ENCODE assay signal across 20 cellular contexts in the genomic region with DNA sequence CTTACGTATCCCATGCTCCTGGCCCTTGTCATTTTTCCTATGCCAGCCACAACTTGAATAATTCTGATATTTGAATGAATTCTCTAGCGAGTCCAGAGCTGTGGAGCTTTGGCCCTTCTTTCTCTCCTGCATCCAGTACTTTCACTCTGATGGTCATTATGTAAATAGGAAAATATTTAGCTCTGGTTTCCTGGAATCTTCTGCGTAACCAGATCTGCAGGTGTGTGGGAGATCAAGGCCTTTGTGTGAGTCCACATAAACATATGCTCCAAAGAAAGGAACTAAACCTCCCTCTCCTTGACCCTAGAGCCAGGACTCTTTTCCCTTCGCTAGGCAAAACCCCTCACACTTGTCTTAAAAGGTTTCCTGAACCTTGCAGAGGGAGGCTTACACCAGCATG.
"Had no signal": no experiment of that assay in that cellular context is flagged by ENCODE, and none has a peak within 500 bp of the region (broad histone marks: within the 10 kb centered on the region; RNA-seq: fewer than 3 reads in every experiment).

No MANE protein-coding gene starts in this region.

- H3K4me2 ChIP-seq: hepatocyte had no signal

- H3K4me1 Mint-ChIP-seq: activated CD4-positive, alpha-beta T cell treated with anti-CD3 and anti-CD28 coated beads for 36 hours; natural killer cell; stimulated activated memory B cell treated with anti-CD40 and anti-IgM and Interleukin-4, amounts not matched to agents 10 μg/mL and 1 μg/mL and 100 μg/mL, for 72 hours had no signal

- H3K27me3 Mint-ChIP-seq: stimulated activated memory B cell treated with anti-CD40 and anti-IgM and Interleukin-4, amounts not matched to agents 10 μg/mL and 1 μg/mL and 100 μg/mL, for 72 hours; type B pancreatic cell had no signal

- H3K9me3 ChIP-seq: lower lobe of right lung, spleen, testis had no signal

- FAIRE-seq: colon had no signal

- DNase-seq: activated CD4-positive, alpha-beta memory T cell treated with anti-CD3 and anti-CD28 coated beads for 36 hours; activated CD4-positive, alpha-beta T cell treated with anti-CD3 and anti-CD28 coated beads for 36 hours; activated naive CD4-positive, alpha-beta T cell treated with anti-CD3 and anti-CD28 coated beads for 36 hours; activated T-cell treated with anti-CD3 and anti-CD28 coated beads for 4 hours; brain microvascular endothelial cell; central memory CD4-positive, alpha-beta T cell; endodermal cell; foreskin fibroblast; left colon; lower lobe of right lung; natural killer cell; spleen; stimulated activated CD4-positive, alpha-beta T cell treated with anti-CD3 and anti-CD28 coated beads, Interleukin-4, amount 100 ng/mL, for 4 hours; T-helper 2 cell; testis had no signal

- H3K4me3 ChIP-seq: hepatocyte, lower lobe of right lung, spleen, testis had no signal

- H3K27me3 ChIP-seq: brain microvascular endothelial cell, hepatocyte, spleen, testis had no signal

- H3K27ac Mint-ChIP-seq: activated CD4-positive, alpha-beta memory T cell treated with anti-CD3 and anti-CD28 coated beads for 36 hours; activated CD4-positive, alpha-beta T cell treated with anti-CD3 and anti-CD28 coated beads for 36 hours; activated naive CD4-positive, alpha-beta T cell treated with anti-CD3 and anti-CD28 coated beads for 36 hours; endodermal cell; natural killer cell; stimulated activated memory B cell treated with anti-CD40 and anti-IgM and Interleukin-4, amounts not matched to agents 10 μg/mL and 1 μg/mL and 100 μg/mL, for 72 hours; type B pancreatic cell had no signal

- ATAC-seq: activated CD4-positive, alpha-beta T cell treated with anti-CD3 and anti-CD28 coated beads for 36 hours; left colon; lower lobe of right lung; natural killer cell; stimulated activated memory B cell treated with anti-CD40 and anti-IgM and Interleukin-4, amounts not matched to agents 10 μg/mL and 1 μg/mL and 100 μg/mL, for 72 hours had no signal

- H3K4me1 ChIP-seq: testis had no signal

- H3K9me3 Mint-ChIP-seq: activated CD4-positive, alpha-beta memory T cell treated with anti-CD3 and anti-CD28 coated beads for 36 hours; activated naive CD4-positive, alpha-beta T cell treated with anti-CD3 and anti-CD28 coated beads for 36 hours; natural killer cell; stimulated activated memory B cell treated with anti-CD40 and anti-IgM and Interleukin-4, amounts not matched to agents 10 μg/mL and 1 μg/mL and 100 μg/mL, for 72 hours; type B pancreatic cell had no signal

- H2AFZ ChIP-seq: hepatocyte had no signal

- H3K36me3 Mint-ChIP-seq: activated CD4-positive, alpha-beta memory T cell treated with anti-CD3 and anti-CD28 coated beads for 36 hours; natural killer cell; stimulated activated memory B cell treated with anti-CD40 and anti-IgM and Interleukin-4, amounts not matched to agents 10 μg/mL and 1 μg/mL and 100 μg/mL, for 72 hours; type B pancreatic cell had no signal

- H3K27ac ChIP-seq: brain microvascular endothelial cell, epithelial cell of prostate, lower lobe of right lung, spleen, testis had no signal

- H3K36me3 ChIP-seq: brain microvascular endothelial cell, lower lobe of right lung, spleen had no signal

- H3K79me2 ChIP-seq: hepatocyte had no signal

- H3K4me3 Mint-ChIP-seq: activated CD4-positive, alpha-beta memory T cell treated with anti-CD3 and anti-CD28 coated beads for 36 hours; activated CD4-positive, alpha-beta T cell treated with anti-CD3 and anti-CD28 coated beads for 36 hours; activated naive CD4-positive, alpha-beta T cell treated with anti-CD3 and anti-CD28 coated beads for 36 hours; endodermal cell; natural killer cell; stimulated activated memory B cell treated with anti-CD40 and anti-IgM and Interleukin-4, amounts not matched to agents 10 μg/mL and 1 μg/mL and 100 μg/mL, for 72 hours; type B pancreatic cell had no signal
